Comparison of ENCODE assay signal across 19 cellular contexts in genomic region chr7:142451817-142452216, GRCh38.
A peak's percentile ranks its signal among the peaks of the same experiment; 100 is the strongest.
DNase-seq lines count a peak whose midpoint lies in the region; ATAC-seq, FAIRE-seq and TF ChIP-seq lines count a peak whose summit lies in the region.
"Had no signal": no experiment of that assay in that cellular context is flagged by ENCODE, and none has a peak within 500 bp of the region (broad histone marks: within the 10 kb centered on the region; RNA-seq: fewer than 3 reads in every experiment).

No MANE protein-coding gene starts in this region.

- no peak for DNase-seq in CD4-positive, CD25-positive, alpha-beta regulatory T cell
- no peak for DNase-seq in HCT116 (ENCODE audit: low read depth, low spot score)
- DNase-seq in glutamatergic neuron: no peak
- DNase-seq in stimulated activated effector memory CD8-positive, alpha-beta T cell treated with anti-CD3 and anti-CD28 coated beads, Interleukin-12 subunit alpha, Interleukin-12 subunit beta, amount 100 ng/mL, for 72 hours (ENCODE audit: low spot score in 2 of 2): no peak
- DNase-seq in D721Med (ENCODE audit: insufficient read length, low spot score): no peak
- no peak for DNase-seq in ecto neural progenitor cell (ENCODE audit: low spot score)
- DNase-seq: BE2C, Calu3, DMS79, EL, GM23248 had no signal

- no peak overlapping the region for H3K27ac ChIP-seq in CD4-positive, CD25-positive, alpha-beta regulatory T cell (ENCODE audit: insufficient read depth, low read length, poor library complexity, severe bottlenecking)
- no peak overlapping the region for H3K27ac ChIP-seq in HCT116 (ENCODE audit: low read depth, low read length)
- H3K27ac ChIP-seq: A549, GM23248, HL-60 had no signal

- H3K9me2 ChIP-seq in HCT116 (ENCODE audit: insufficient read depth): no peaks in the 10 kb centered on the region

- CTCF ChIA-PET in HCT116 (lab: Charles Lee): no interaction called here

- intact Hi-C loops in HCT116 (cut with micrococcal nuclease): no loop called here

- no peaks in the 10 kb centered on the region for H3K27me3 ChIP-seq in CD4-positive, CD25-positive, alpha-beta regulatory T cell (ENCODE audit: control insufficient read depth, insufficient read depth, low read length)
- H3K27me3 ChIP-seq in HCT116 (ENCODE audit: insufficient read depth, low read length): no peaks in the 10 kb centered on the region
- H3K27me3 ChIP-seq: BE2C had no signal

- no peak for ATAC-seq in CD4-positive, CD25-positive, alpha-beta regulatory T cell (ENCODE audit: low read depth in 2 of 2)
- ATAC-seq in HCT116 (peak; percentile 34; the same call in 1 of the 2 replicates), HG02642 (IDR thresholded peaks at IDR 0.05; ENCODE audit: poor library complexity, unreplicated experiment) (no peak), HG03460 (IDR thresholded peaks at IDR 0.05; ENCODE audit: unreplicated experiment) (no peak)
- ATAC-seq in stimulated activated effector memory CD8-positive, alpha-beta T cell treated with anti-CD3 and anti-CD28 coated beads, Interleukin-12 subunit alpha, Interleukin-12 subunit beta, amount 100 ng/mL, for 72 hours: no peak
- ATAC-seq: A549, K562 had no signal

- TF ChIP-seq RAD21 in HCT116 (IDR thresholded peaks at IDR 0.05; ENCODE audit: low read depth): no peak

- H2AFZ ChIP-seq in HCT116 (ENCODE audit: low read depth, low read length, poor library complexity, severe bottlenecking): no peak overlapping the region
- H2AFZ ChIP-seq: GM23248 had no signal

- RAD21 ChIA-PET in HCT116 (lab: Charles Lee; ENCODE audit: low non-redundant PET in 1 of 2, low total read pairs in 2 of 2, uncharacterized antibody in 2 of 2, unreplicated experiment in 2 of 2): no interaction called here

- no peaks in the 10 kb centered on the region for H4K20me1 ChIP-seq in HCT116 (ENCODE audit: insufficient read depth)

- H3K79me2 ChIP-seq in HCT116 (ENCODE audit: insufficient read depth, low read length): no peaks in the 10 kb centered on the region

- H3K4me3 Mint-ChIP-seq in CD4-positive, CD25-positive, alpha-beta regulatory T cell: no peak overlapping the region
- H3K4me3 Mint-ChIP-seq in glutamatergic neuron (ENCODE audit: unreplicated experiment): peak overlapping the region; percentile 43
- H3K4me3 Mint-ChIP-seq in stimulated activated effector memory CD8-positive, alpha-beta T cell treated with anti-CD3 and anti-CD28 coated beads, Interleukin-12 subunit alpha, Interleukin-12 subunit beta, amount 100 ng/mL, for 72 hours: no peak overlapping the region

- no peaks in the 10 kb centered on the region for H3K36me3 Mint-ChIP-seq in CD4-positive, CD25-positive, alpha-beta regulatory T cell
- no peaks in the 10 kb centered on the region for H3K36me3 Mint-ChIP-seq in glutamatergic neuron (ENCODE audit: unreplicated experiment)
- peaks cover 5% of the 10 kb centered on the region for H3K36me3 Mint-ChIP-seq in stimulated activated effector memory CD8-positive, alpha-beta T cell treated with anti-CD3 and anti-CD28 coated beads, Interleukin-12 subunit alpha, Interleukin-12 subunit beta, amount 100 ng/mL, for 72 hours

- H3K9ac ChIP-seq in HCT116 (ENCODE audit: low read length): no peak overlapping the region
- H3K9ac ChIP-seq: GM23248 had no signal

- H3K27me3 Mint-ChIP-seq in CD4-positive, CD25-positive, alpha-beta regulatory T cell: no peaks in the 10 kb centered on the region
- H3K27me3 Mint-ChIP-seq in glutamatergic neuron (ENCODE audit: unreplicated experiment): peaks cover 7% of the 10 kb centered on the region

- no peak overlapping the region for H3K4me2 ChIP-seq in HCT116 (ENCODE audit: low read length)
- H3K4me2 ChIP-seq: A549 had no signal

- peak overlapping the region in 2 of 3 donors; percentile 73 to 87 for H3K27ac Mint-ChIP-seq in CD4-positive, CD25-positive, alpha-beta regulatory T cell
- peak overlapping the region; percentile 83 for H3K27ac Mint-ChIP-seq in glutamatergic neuron (ENCODE audit: unreplicated experiment)
- peak overlapping the region; percentile 41 for H3K27ac Mint-ChIP-seq in stimulated activated effector memory CD8-positive, alpha-beta T cell treated with anti-CD3 and anti-CD28 coated beads, Interleukin-12 subunit alpha, Interleukin-12 subunit beta, amount 100 ng/mL, for 72 hours

- no TSS peak for BruUV-seq in HCT116 (replicated peaks; lab: Mats Ljungman, UMichigan)

- FAIRE-seq in D721Med (lab: Jason Lieb, UNC): no peak
- FAIRE-seq: A549, G401.6, GM12891, H54, K562 had no signal

- TF ChIP-seq CTCF in HCT116 (IDR thresholded peaks at IDR 0.05 in 2 of 3, conservative IDR thresholded peaks at IDR 0.05 in 1 of 3; ENCODE audit: borderline replicate concordance in 1 of 3, insufficient read depth in 1 of 3, low read depth in 2 of 3, low read length in 2 of 3): no peak
- no peak for TF ChIP-seq CTCF in glutamatergic neuron (IDR thresholded peaks at IDR 0.05; ENCODE audit: partially characterized antibody, unreplicated experiment)
- no peak for TF ChIP-seq CTCF in D721Med (IDR thresholded peaks at IDR 0.05; ENCODE audit: insufficient read depth, missing control alignments)

- no peaks in the 10 kb centered on the region for H3K9me3 Mint-ChIP-seq in CD4-positive, CD25-positive, alpha-beta regulatory T cell
- H3K9me3 Mint-ChIP-seq in glutamatergic neuron (ENCODE audit: unreplicated experiment): peaks cover 6% of the 10 kb centered on the region
- no peaks in the 10 kb centered on the region for H3K9me3 Mint-ChIP-seq in stimulated activated effector memory CD8-positive, alpha-beta T cell treated with anti-CD3 and anti-CD28 coated beads, Interleukin-12 subunit alpha, Interleukin-12 subunit beta, amount 100 ng/mL, for 72 hours

- no peak for TF ChIP-seq POLR2A in HCT116 (IDR thresholded peaks at IDR 0.05; ENCODE audit: borderline replicate concordance, extremely low read depth, insufficient read depth, insufficient read length)

- no peaks in the 10 kb centered on the region for H3K36me3 ChIP-seq in CD4-positive, CD25-positive, alpha-beta regulatory T cell (ENCODE audit: control insufficient read depth, insufficient read depth, low read length)
- H3K36me3 ChIP-seq in HCT116 (ENCODE audit: control insufficient read depth in 1 of 2, insufficient read depth in 2 of 2, low read length in 2 of 2): no peaks in the 10 kb centered on the region
- H3K36me3 ChIP-seq: BE2C had no signal

- H3K4me1 ChIP-seq in CD4-positive, CD25-positive, alpha-beta regulatory T cell (ENCODE audit: control insufficient read depth, insufficient read depth, low read length, poor library complexity, severe bottlenecking): peaks cover 6% of the 10 kb centered on the region
- H3K4me1 ChIP-seq in HCT116 (ENCODE audit: control insufficient read depth in 1 of 2, insufficient read depth in 2 of 2, low read length in 2 of 2): no peaks in the 10 kb centered on the region
- H3K4me1 ChIP-seq: A549, BE2C had no signal

- POLR2A ChIA-PET in HCT116 (lab: Charles Lee): no interaction called here

- H3K9me3 ChIP-seq in CD4-positive, CD25-positive, alpha-beta regulatory T cell (ENCODE audit: control insufficient read depth in 2 of 2, low read length in 2 of 2): no peaks in the 10 kb centered on the region
- H3K9me3 ChIP-seq in HCT116 (ENCODE audit: control insufficient read depth in 1 of 2, insufficient read depth in 1 of 2, low read depth in 1 of 2, low read length in 2 of 2): no peaks in the 10 kb centered on the region
- H3K9me3 ChIP-seq: A549, BE2C had no signal

- no peak overlapping the region for H3K4me3 ChIP-seq in CD4-positive, CD25-positive, alpha-beta regulatory T cell (ENCODE audit: low read depth, low read length)
- no peak overlapping the region for H3K4me3 ChIP-seq in HCT116 (replicated peaks in 1 of 2; ENCODE audit: low read depth in 1 of 2, low read length in 2 of 2)
- H3K4me3 ChIP-seq: A549, GM23248, K562 had no signal

- peaks cover 0 to 36% (median 8%) of the 10 kb centered on the region in 4 donors for H3K4me1 Mint-ChIP-seq in CD4-positive, CD25-positive, alpha-beta regulatory T cell
- peaks cover 28% of the 10 kb centered on the region for H3K4me1 Mint-ChIP-seq in glutamatergic neuron (ENCODE audit: low read depth, unreplicated experiment)
- no peaks in the 10 kb centered on the region for H3K4me1 Mint-ChIP-seq in stimulated activated effector memory CD8-positive, alpha-beta T cell treated with anti-CD3 and anti-CD28 coated beads, Interleukin-12 subunit alpha, Interleukin-12 subunit beta, amount 100 ng/mL, for 72 hours

TF ChIP-seq in HCT116, 20 proteins besides CTCF, POLR2A, EP300 and RAD21 (continues in another document):
- TF ChIP-seq CBX3 (IDR thresholded peaks at IDR 0.05; ENCODE audit: low read depth) (no peak), EGR1 (IDR thresholded peaks at IDR 0.05; ENCODE audit: low read depth) (no peak), CEBPB (IDR thresholded peaks at IDR 0.05; ENCODE audit: low read depth) (no peak), EZH2phosphoT487 (IDR thresholded peaks at IDR 0.05; ENCODE audit: borderline replicate concordance) (no peak), SRF (IDR thresholded peaks at IDR 0.05; ENCODE audit: low read depth) (no peak), ELF1 (IDR thresholded peaks at IDR 0.05; ENCODE audit: borderline replicate concordance, low read depth) (no peak), ZFX (IDR thresholded peaks at IDR 0.05) (no peak), SIN3A (IDR thresholded peaks at IDR 0.05; ENCODE audit: low read depth) (no peak), EZH2 (IDR thresholded peaks at IDR 0.05) (no peak)
- TF ChIP-seq, protein P1, sequence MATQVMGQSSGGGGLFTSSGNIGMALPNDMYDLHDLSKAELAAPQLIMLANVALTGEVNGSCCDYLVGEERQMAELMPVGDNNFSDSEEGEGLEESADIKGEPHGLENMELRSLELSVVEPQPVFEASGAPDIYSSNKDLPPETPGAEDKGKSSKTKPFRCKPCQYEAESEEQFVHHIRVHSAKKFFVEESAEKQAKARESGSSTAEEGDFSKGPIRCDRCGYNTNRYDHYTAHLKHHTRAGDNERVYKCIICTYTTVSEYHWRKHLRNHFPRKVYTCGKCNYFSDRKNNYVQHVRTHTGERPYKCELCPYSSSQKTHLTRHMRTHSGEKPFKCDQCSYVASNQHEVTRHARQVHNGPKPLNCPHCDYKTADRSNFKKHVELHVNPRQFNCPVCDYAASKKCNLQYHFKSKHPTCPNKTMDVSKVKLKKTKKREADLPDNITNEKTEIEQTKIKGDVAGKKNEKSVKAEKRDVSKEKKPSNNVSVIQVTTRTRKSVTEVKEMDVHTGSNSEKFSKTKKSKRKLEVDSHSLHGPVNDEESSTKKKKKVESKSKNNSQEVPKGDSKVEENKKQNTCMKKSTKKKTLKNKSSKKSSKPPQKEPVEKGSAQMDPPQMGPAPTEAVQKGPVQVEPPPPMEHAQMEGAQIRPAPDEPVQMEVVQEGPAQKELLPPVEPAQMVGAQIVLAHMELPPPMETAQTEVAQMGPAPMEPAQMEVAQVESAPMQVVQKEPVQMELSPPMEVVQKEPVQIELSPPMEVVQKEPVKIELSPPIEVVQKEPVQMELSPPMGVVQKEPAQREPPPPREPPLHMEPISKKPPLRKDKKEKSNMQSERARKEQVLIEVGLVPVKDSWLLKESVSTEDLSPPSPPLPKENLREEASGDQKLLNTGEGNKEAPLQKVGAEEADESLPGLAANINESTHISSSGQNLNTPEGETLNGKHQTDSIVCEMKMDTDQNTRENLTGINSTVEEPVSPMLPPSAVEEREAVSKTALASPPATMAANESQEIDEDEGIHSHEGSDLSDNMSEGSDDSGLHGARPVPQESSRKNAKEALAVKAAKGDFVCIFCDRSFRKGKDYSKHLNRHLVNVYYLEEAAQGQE (IDR thresholded peaks at IDR 0.05; ENCODE audit: low read depth): no peak
